Comparison of ENCODE assay signal across 8 cellular contexts in genomic region chr12:56688129-56688845, GRCh38. TPM values are rescaled to one million over a fixed set of nuclear protein-coding genes. Genes with fewer than 3 reads are reported as not detected.
DNase-seq lines count a peak whose midpoint lies in the region; ATAC-seq and TF ChIP-seq lines count a peak whose summit lies in the region.

Gene PTGES3 (minus strand): TSS chr12:56688284. CDS start chr12:56687999, 285 bp downstream.

- H3K4me1 ChIP-seq in gastroesophageal sphincter, result peaks cover 0 to 47% (median 13%) of the 10 kb centered on the region in 3 donors

- CTCF ChIA-PET in activated naive CD4-positive, alpha-beta T cell treated with anti-CD3 and anti-CD28 coated beads for 36 hours (lab: Charles Lee), result no interaction called here

- peak within 1 kb of the TSS; percentile 90 for H3K4me3 Mint-ChIP-seq in activated naive CD4-positive, alpha-beta T cell treated with anti-CD3 and anti-CD28 coated beads for 36 hours

- H3K9me3 Mint-ChIP-seq in activated naive CD4-positive, alpha-beta T cell treated with anti-CD3 and anti-CD28 coated beads for 36 hours, result peaks cover 1% of the 10 kb centered on the region

- H3K27me3 ChIP-seq in gastroesophageal sphincter, result no peaks in the 10 kb centered on the region

- peak within 1 kb of the TSS; percentile 99 for H3K27ac Mint-ChIP-seq in activated naive CD4-positive, alpha-beta T cell treated with anti-CD3 and anti-CD28 coated beads for 36 hours

- peaks cover 19% of the 10 kb centered on the region for H3K4me1 Mint-ChIP-seq in activated naive CD4-positive, alpha-beta T cell treated with anti-CD3 and anti-CD28 coated beads for 36 hours (ENCODE audit: low read depth)

- H3K4me3 ChIP-seq in HFF-Myc (replicated peaks; ENCODE audit: low read depth, low read length) (peak within 1 kb of the TSS; percentile 97), gastroesophageal sphincter (peak within 1 kb of the TSS; percentile 79 to 95)

- no peak for TF ChIP-seq EP300 in gastroesophageal sphincter (IDR thresholded peaks at IDR 0.05)

- peak within 1 kb of the TSS; percentile 94 to 100 (median 98) for H3K27ac ChIP-seq in gastroesophageal sphincter

- no peaks in the 10 kb centered on the region for H3K27me3 Mint-ChIP-seq in activated naive CD4-positive, alpha-beta T cell treated with anti-CD3 and anti-CD28 coated beads for 36 hours (ENCODE audit: low read depth)

- DNase-seq in GM03348 (ENCODE audit: low spot score) (peak; percentile 99), HFF-Myc (ENCODE audit: extremely low read depth, low read depth) (peak; percentile 90), NAMALWA (ENCODE audit: low spot score) (peak; percentile 98), SK-N-DZ (ENCODE audit: low spot score) (peak; percentile 98), non-pigmented ciliary epithelial cell (ENCODE audit: low read depth) (peak; percentile 87), superior temporal gyrus (ENCODE audit: extremely low spot score) (peak; percentile 94)
- DNase-seq in activated naive CD4-positive, alpha-beta T cell treated with anti-CD3 and anti-CD28 coated beads for 36 hours, result peak; percentile 99

- intact Hi-C loops in activated naive CD4-positive, alpha-beta T cell treated with anti-CD3 and anti-CD28 coated beads for 36 hours (cut with micrococcal nuclease), result loop anchor here (1.0 to 10.0 kb wide), 16 partner anchors 37 to 1157 kb away; partner anchors contain the start of genes BAZ2A, CTDSP2, DDIT3 and MBD6

- 0 to 1% methylated on average over 1 to 14 of the region's 64 CpGs for WGBS in gastroesophageal sphincter (ENCODE audit: low coverage in 1 of 2), 2 donors

- H3K36me3 Mint-ChIP-seq in activated naive CD4-positive, alpha-beta T cell treated with anti-CD3 and anti-CD28 coated beads for 36 hours (ENCODE audit: low read depth), result peaks cover 35% of the 10 kb centered on the region

- no peak for TF ChIP-seq CTCF in HFF-Myc (IDR thresholded peaks at IDR 0.05; ENCODE audit: low read depth, low read length, missing control alignments)
- no peak for TF ChIP-seq CTCF in gastroesophageal sphincter (IDR thresholded peaks at IDR 0.05)

- no peaks in the 10 kb centered on the region for H3K36me3 ChIP-seq in gastroesophageal sphincter

- peak; percentile 87 to 89 for TF ChIP-seq POLR2A in gastroesophageal sphincter (IDR thresholded peaks at IDR 0.05)

- peak; percentile 94 for ATAC-seq in gastroesophageal sphincter

- no peaks in the 10 kb centered on the region for H3K9me3 ChIP-seq in gastroesophageal sphincter

RNA-seq across cellular contexts. Expression of gene PTGES3, which starts in this region (rescaled TPM):
- 186 and 193 TPM in 2 replicates for polyA plus RNA-seq in SK-N-DZ (2014; cell fraction: cytosol; rRNA removed)
- 100 and 151 TPM in 2 replicates for polyA plus RNA-seq in SK-N-DZ (2014; cell fraction: nucleus; rRNA removed)
- total RNA-seq in activated naive CD4-positive, alpha-beta T cell treated with anti-CD3 and anti-CD28 coated beads for 36 hours, result 100 to 1,000 TPM; 289 to 293 TPM
- 100 to 1,000 TPM in 2 of 4 donors, 10 to 100 TPM in 2; 73.5 to 115 (median 104) TPM for total RNA-seq in gastroesophageal sphincter

Comparison
In these comparisons a context has a peak if more than half of its experiments do, and no peak if none do; other contexts are left out.
1. Peak in every context shown above with its lines: DNase-seq, ATAC-seq, H3K4me3 ChIP-seq and H3K27ac ChIP-seq.